ENCODE assay signal across 9 cellular contexts in genomic region chr1:3623441-3624150, GRCh38. TPM values are rescaled to one million over a fixed set of nuclear protein-coding genes. Genes with fewer than 3 reads are reported as not detected.
DNase-seq lines count a peak whose midpoint lies in the region; ATAC-seq, FAIRE-seq and TF ChIP-seq lines count a peak whose summit lies in the region.
"Had no signal": no experiment of that assay in that cellular context is flagged by ENCODE, and none has a peak within 500 bp of the region (broad histone marks: within the 10 kb centered on the region; RNA-seq: fewer than 3 reads in every experiment).

No MANE protein-coding gene starts in this region.

- H3K27me3 Mint-ChIP-seq in activated CD4-positive, alpha-beta T cell treated with anti-CD3 and anti-CD28 coated beads, Interleukin-2, amount 10 ng/mL, durations not matched to agents 24 days and 14 days, result peaks cover 5% of the 10 kb centered on the region

- H3K4me1 Mint-ChIP-seq in activated CD4-positive, alpha-beta T cell treated with anti-CD3 and anti-CD28 coated beads, Interleukin-2, amount 10 ng/mL, durations not matched to agents 24 days and 14 days, result peaks cover 29% of the 10 kb centered on the region

- peaks cover 10 to 27% of the 10 kb centered on the region in 2 experiments; a peak in 4 of 5 replicates for H3K4me1 ChIP-seq in K562 (replicated peaks in 1 of 2; ENCODE audit: control insufficient read depth in 2 of 2, insufficient read depth in 2 of 2, low read length in 2 of 2)
- peaks cover 0 to 28% (median 5%) of the 10 kb centered on the region in 4 donors for H3K4me1 ChIP-seq in right lobe of liver
- peaks cover 15% of the 10 kb centered on the region for H3K4me1 ChIP-seq in thymus (ENCODE audit: control insufficient read depth, insufficient read depth, low read length)

- H4K20me1 ChIP-seq in K562 (replicated peaks; ENCODE audit: control insufficient read depth, insufficient read depth, low read length), result peaks cover 8% of the 10 kb centered on the region; the same call in 1 of the 2 replicates

- TF ChIP-seq RAD21 in K562 (CRISPR knock-in tag; conservative IDR thresholded peaks at IDR 0.05 in 1 of 2, IDR thresholded peaks at IDR 0.05 in 1 of 2), result no peak

- H2AFZ ChIP-seq in K562 (ENCODE audit: low read depth, low read length), result peak overlapping the region; percentile 97

- H3K4me2 ChIP-seq in K562 (ENCODE audit: insufficient read depth, low read length), result peak overlapping the region; percentile 92

- BruUV-seq in K562 (replicated peaks; lab: Mats Ljungman, UMichigan), result no TSS peak

- H3K36me3 Mint-ChIP-seq in activated CD4-positive, alpha-beta T cell treated with anti-CD3 and anti-CD28 coated beads, Interleukin-2, amount 10 ng/mL, durations not matched to agents 24 days and 14 days (ENCODE audit: low read depth), result no peaks in the 10 kb centered on the region

- peak overlapping the region; percentile 70 for H3K27ac Mint-ChIP-seq in activated CD4-positive, alpha-beta T cell treated with anti-CD3 and anti-CD28 coated beads, Interleukin-2, amount 10 ng/mL, durations not matched to agents 24 days and 14 days

- TF ChIP-seq POLR2A in K562 (conservative IDR thresholded peaks at IDR 0.05), result no peak
- TF ChIP-seq POLR2A in right lobe of liver (IDR thresholded peaks at IDR 0.05), result no peak

- 10% methylated on average over 21 of the region's 21 CpGs for WGBS in K562 (ENCODE audit: insufficient coverage, low coverage, missing lambda C conversion rate)
- WGBS in right lobe of liver (ENCODE audit: insufficient coverage, low coverage, low lambda C conversion rate, missing lambda C conversion rate), result 30% methylated on average over 19 of the region's 21 CpGs
- 54% methylated on average over 21 of the region's 21 CpGs for WGBS in thymus

- H3K27ac ChIP-seq in K562 (ENCODE audit: extremely low read depth, low read depth, low read length) (no peak overlapping the region), right lobe of liver (no peak overlapping the region), thymus (ENCODE audit: low read depth) (no peak overlapping the region)

- CTCF ChIA-PET in K562 (lab: Yijun Ruan, JAX; ENCODE audit: low intra/inter-chr PET ratio), result interaction anchor here (0.7 kb wide), 1 partner anchor 134 kb away, joined by 3 read pairs; no protein-coding TSS in a partner anchor

- H3K9me3 ChIP-seq in K562 (replicated peaks; ENCODE audit: control insufficient read depth, insufficient read depth, low read depth, low read length), result no peaks in the 10 kb centered on the region
- H3K9me3 ChIP-seq in right lobe of liver, result no peaks in the 10 kb centered on the region
- H3K9me3 ChIP-seq in thymus (ENCODE audit: control insufficient read depth), result no peaks in the 10 kb centered on the region

- peak overlapping the region in 1 of 2 experiments; percentile 91; a peak in 2 of 4 replicates for H3K9ac ChIP-seq in K562 (ENCODE audit: insufficient read depth in 1 of 2, low read depth in 2 of 2, low read length in 2 of 2)

- no peak for DNase-seq in activated CD4-positive, alpha-beta T cell treated with anti-CD3 and anti-CD28 coated beads, Interleukin-2, amount 10 ng/mL, durations not matched to agents 24 days and 14 days
- no peak for DNase-seq in activated CD4-positive, alpha-beta T cell treated with anti-CD3 and anti-CD28 coated beads, Interleukin-2, amount 50 U/mL, for 1 hour
- DNase-seq in K562 (ENCODE audit: extremely low read depth in 1 of 4, low spot score in 3 of 4) (no peak), right lobe of liver (no peak), COR-L47 (lab: John Stamatoyannopoulos, UW) (no peak), iPS-NIHi7 (ENCODE audit: extremely low spot score) (no peak)
- DNase-seq: NCI-H510A treated with DMSO at 0.1 percent for 48 hours had no signal

- peak overlapping the region; percentile 94 for H3K4me3 Mint-ChIP-seq in activated CD4-positive, alpha-beta T cell treated with anti-CD3 and anti-CD28 coated beads, Interleukin-2, amount 10 ng/mL, durations not matched to agents 24 days and 14 days

- ATAC-seq in K562 (no peak), right lobe of liver (no peak), HG02938 (IDR thresholded peaks at IDR 0.05; ENCODE audit: unreplicated experiment) (no peak)

- H3K9me3 Mint-ChIP-seq in activated CD4-positive, alpha-beta T cell treated with anti-CD3 and anti-CD28 coated beads, Interleukin-2, amount 10 ng/mL, durations not matched to agents 24 days and 14 days, result no peaks in the 10 kb centered on the region

- TF ChIP-seq CTCF in K562 (IDR thresholded peaks at IDR 0.05 in 2 of 3, conservative IDR thresholded peaks at IDR 0.05 in 1 of 3; ENCODE audit: insufficient read depth in 2 of 3, low read depth in 1 of 3, low read length in 3 of 3) (no peak), right lobe of liver (IDR thresholded peaks at IDR 0.05) (no peak)

- no peaks in the 10 kb centered on the region for H3K79me2 ChIP-seq in K562 (ENCODE audit: control insufficient read depth, insufficient read depth, low read length)

- TF ChIP-seq EP300 in K562 (IDR thresholded peaks at IDR 0.05; ENCODE audit: low read length), result no peak

- H3K27me3 ChIP-seq in K562 (ENCODE audit: control insufficient read depth in 2 of 2, insufficient read depth in 2 of 2, low read length in 2 of 2) (peaks cover 5 to 25% of the 10 kb centered on the region in 2 experiments; a peak in 4 of 5 replicates), right lobe of liver (no peaks in the 10 kb centered on the region), thymus (ENCODE audit: control insufficient read depth, insufficient read depth) (no peaks in the 10 kb centered on the region)

- intact Hi-C loops in activated CD4-positive, alpha-beta T cell treated with anti-CD3 and anti-CD28 coated beads, Interleukin-2, amount 10 ng/mL, durations not matched to agents 24 days and 14 days (cut with micrococcal nuclease), result loop anchor here (1.0 to 10.0 kb wide), 5 partner anchors 27 to 1209 kb away; partner anchors contain the start of genes ARHGEF16, PEX10, SMIM1 and WRAP73
- intact Hi-C loops in K562 (cut with micrococcal nuclease), result no loop called here
- intact Hi-C loops in right lobe of liver (cut with DNase I), result no loop called here

- H3K4me3 ChIP-seq in K562, result peak overlapping the region; percentile 95
- peak overlapping the region; percentile 89 to 99 (median 96) for H3K4me3 ChIP-seq in right lobe of liver
- peak overlapping the region; percentile 87 for H3K4me3 ChIP-seq in thymus (ENCODE audit: low read length)

- POLR2A ChIA-PET in K562 (lab: Yijun Ruan, JAX), result interaction anchor here (0.6 to 0.7 kb wide), 2 partner anchors 25 to 171 kb away, joined by 4 read pairs; no protein-coding TSS in a partner anchor

- no peaks in the 10 kb centered on the region for H3K9me1 ChIP-seq in K562 (ENCODE audit: control insufficient read depth, insufficient read depth, low read length)

- in situ Hi-C loops in K562 (cut with MboI), result loop anchor here (5.0 kb wide), 1 partner anchor 181 kb away; no protein-coding TSS in a partner anchor

- no peak for FAIRE-seq in K562 (lab: Jason Lieb, UNC)

- H3K36me3 ChIP-seq in K562 (ENCODE audit: control insufficient read depth, insufficient read depth, low read length) (peaks cover 13% of the 10 kb centered on the region; the same call in 1 of the 3 replicates), right lobe of liver (peaks cover 0 to 22% (median 14%) of the 10 kb centered on the region in 4 donors), thymus (ENCODE audit: control insufficient read depth, insufficient read depth) (peaks cover 15% of the 10 kb centered on the region)

RNA-seq across cellular contexts. Expression of gene TPRG1L, which starts 1.2 kb away (rescaled TPM):
- total RNA-seq in activated CD4-positive, alpha-beta T cell treated with anti-CD3 and anti-CD28 coated beads, Interleukin-2, amount 10 ng/mL, durations not matched to agents 24 days and 14 days, result 8.6 and 9.7 TPM in 2 replicates
- 5.9 and 9.5 TPM in 2 replicates for total RNA-seq in K562 (2011; cell fraction: chromatin; rRNA removed; ENCODE audit: low replicate concordance)
- total RNA-seq in K562 (2011; cell fraction: nucleolus; rRNA removed), result 7.4 and 8.7 TPM in 2 replicates
- total RNA-seq in K562 (2011; cell fraction: nucleoplasm; rRNA removed), result 7.7 and 9.1 TPM in 2 replicates
- total RNA-seq in K562 (2014; rRNA removed), result 4.6 and 5.1 TPM in 2 replicates
- total RNA-seq in K562 (2014; rRNA removed; fragmentation: Illumina TruSeq; extraction: Trizol), result 5.0 and 5.2 TPM in 2 replicates
- 5.7 and 6.2 TPM in 2 replicates for total RNA-seq in K562 (2015; rRNA removed; fragmentation: Illumina TruSeq; extraction: Trizol)
- 8.4 and 8.9 TPM in 2 replicates for total RNA-seq in K562 (2021)
- 9.9 and 11.0 TPM in 2 replicates for polyA plus RNA-seq in K562 (2011; rRNA removed)
- polyA plus RNA-seq in K562 (2011; cell fraction: cytosol; rRNA removed), result 10.9 and 11.7 TPM in 2 replicates
- polyA plus RNA-seq in K562 (2011; cell fraction: nucleus; rRNA removed), result 6.1 and 6.5 TPM in 2 replicates
- 9.3 and 18.8 TPM in 2 replicates for polyA plus RNA-seq in K562 (2012)
- 9.7 and 10.0 TPM in 2 replicates for polyA plus RNA-seq in K562 (2014; fragmentation: Illumina TruSeq; extraction: Trizol)
- polyA plus RNA-seq in K562 (2014; fragmentation: Nextera tagmentation; extraction: Ambion mirVana), result 1 to 10 TPM; 1.6 to 1.9 TPM
- 6.8 and 7.1 TPM in 2 replicates for polyA plus RNA-seq in K562 (2014; rRNA removed)
- 5.7 and 7.5 TPM in 2 replicates for polyA minus RNA-seq in K562 (2011; rRNA and poly(A)+ RNA removed)
- polyA minus RNA-seq in K562 (2011; cell fraction: cytosol; rRNA and poly(A)+ RNA removed), result 5.6 and 7.6 TPM in 2 replicates
- polyA minus RNA-seq in K562 (2011; cell fraction: nucleus; rRNA and poly(A)+ RNA removed), result 2.2 and 3.7 TPM in 2 replicates
- 10 to 100 TPM; 42.5 to 54.6 (median 53.4) TPM for total RNA-seq in right lobe of liver
- 37.1 TPM for polyA plus RNA-seq in thymus

RNA-seq across cellular contexts. Expression of gene MEGF6, which starts 12.3 kb away (rescaled TPM):
- 1.7 and 2.1 TPM in 2 replicates for total RNA-seq in activated CD4-positive, alpha-beta T cell treated with anti-CD3 and anti-CD28 coated beads, Interleukin-2, amount 10 ng/mL, durations not matched to agents 24 days and 14 days
- 0.90 and 2.1 TPM in 2 replicates for total RNA-seq in K562 (2011; cell fraction: chromatin; rRNA removed; ENCODE audit: low replicate concordance)
- 1.6 and 1.8 TPM in 2 replicates for total RNA-seq in K562 (2011; cell fraction: nucleolus; rRNA removed)
- total RNA-seq in K562 (2011; cell fraction: nucleoplasm; rRNA removed), result 0.73 and 0.99 TPM in 2 replicates
- 0.04 and 0.32 TPM in 2 replicates for total RNA-seq in K562 (2014; rRNA removed)
- total RNA-seq in K562 (2014; rRNA removed; fragmentation: Illumina TruSeq; extraction: Trizol), result not detected in 2 replicates
- 0.11 and 0.14 TPM in 2 replicates for total RNA-seq in K562 (2015; rRNA removed; fragmentation: Illumina TruSeq; extraction: Trizol)
- total RNA-seq in K562 (2021), result 0.40 and 1.7 TPM in 2 replicates
- polyA plus RNA-seq in K562 (2011; rRNA removed), result 0.03 and 0.16 TPM in 2 replicates
- 0.03 and 0.10 TPM in 2 replicates for polyA plus RNA-seq in K562 (2011; cell fraction: cytosol; rRNA removed)
- polyA plus RNA-seq in K562 (2011; cell fraction: nucleus; rRNA removed), result 1.3 and 1.8 TPM in 2 replicates
- 0.51 and 14.3 TPM in 2 replicates for polyA plus RNA-seq in K562 (2012)
- 0.04 and 0.24 TPM in 2 replicates for polyA plus RNA-seq in K562 (2014; fragmentation: Illumina TruSeq; extraction: Trizol)
- not detected for polyA plus RNA-seq in K562 (2014; fragmentation: Nextera tagmentation; extraction: Ambion mirVana)
- polyA plus RNA-seq in K562 (2014; rRNA removed), result 0.25 and 0.65 TPM in 2 replicates
- polyA minus RNA-seq in K562 (2011; rRNA and poly(A)+ RNA removed), result not detected in 2 replicates
- polyA minus RNA-seq in K562 (2011; cell fraction: cytosol; rRNA and poly(A)+ RNA removed), result not detected in 2 replicates
- polyA minus RNA-seq in K562 (2011; cell fraction: nucleus; rRNA and poly(A)+ RNA removed), result 0.27 and 0.67 TPM in 2 replicates
- 1 to 10 TPM; 2.2 to 9.6 (median 4.4) TPM for total RNA-seq in right lobe of liver
- 35.2 TPM for polyA plus RNA-seq in thymus

RNA-seq across cellular contexts. Expression of gene WRAP73, which starts 26.3 kb away (rescaled TPM):
- total RNA-seq in activated CD4-positive, alpha-beta T cell treated with anti-CD3 and anti-CD28 coated beads, Interleukin-2, amount 10 ng/mL, durations not matched to agents 24 days and 14 days, result 41.3 and 44.7 TPM in 2 replicates
- total RNA-seq in K562 (2011; cell fraction: chromatin; rRNA removed; ENCODE audit: low replicate concordance), result 77.5 and 153 TPM in 2 replicates
- 74.2 and 75.4 TPM in 2 replicates for total RNA-seq in K562 (2011; cell fraction: nucleolus; rRNA removed)
- total RNA-seq in K562 (2011; cell fraction: nucleoplasm; rRNA removed), result 71.3 and 71.5 TPM in 2 replicates
- 30.1 and 39.3 TPM in 2 replicates for total RNA-seq in K562 (2014; rRNA removed)
- 11.0 and 14.7 TPM in 2 replicates for total RNA-seq in K562 (2014; rRNA removed; fragmentation: Illumina TruSeq; extraction: Trizol)
- 21.3 and 22.1 TPM in 2 replicates for total RNA-seq in K562 (2015; rRNA removed; fragmentation: Illumina TruSeq; extraction: Trizol)
- total RNA-seq in K562 (2021), result 30.9 and 34.7 TPM in 2 replicates
- 47.1 and 54.8 TPM in 2 replicates for polyA plus RNA-seq in K562 (2011; rRNA removed)
- polyA plus RNA-seq in K562 (2011; cell fraction: cytosol; rRNA removed), result 66.9 and 81.5 TPM in 2 replicates
- polyA plus RNA-seq in K562 (2011; cell fraction: nucleus; rRNA removed), result 139 and 154 TPM in 2 replicates
- polyA plus RNA-seq in K562 (2012), result 30.5 and 35.0 TPM in 2 replicates
- 32.5 and 40.4 TPM in 2 replicates for polyA plus RNA-seq in K562 (2014; fragmentation: Illumina TruSeq; extraction: Trizol)
- 1 to 10 TPM; 4.3 to 4.7 TPM for polyA plus RNA-seq in K562 (2014; fragmentation: Nextera tagmentation; extraction: Ambion mirVana)
- 51.8 and 55.9 TPM in 2 replicates for polyA plus RNA-seq in K562 (2014; rRNA removed)
- 14.7 and 17.8 TPM in 2 replicates for polyA minus RNA-seq in K562 (2011; rRNA and poly(A)+ RNA removed)
- 18.6 and 19.5 TPM in 2 replicates for polyA minus RNA-seq in K562 (2011; cell fraction: cytosol; rRNA and poly(A)+ RNA removed)
- 38.8 and 57.4 TPM in 2 replicates for polyA minus RNA-seq in K562 (2011; cell fraction: nucleus; rRNA and poly(A)+ RNA removed)
- 1 to 10 TPM; 5.6 to 9.1 (median 7.1) TPM for total RNA-seq in right lobe of liver
- polyA plus RNA-seq in thymus, result 25.9 TPM

RNA-seq across cellular contexts. Expression of gene TP73, which starts 28.7 kb away (rescaled TPM):
- total RNA-seq in activated CD4-positive, alpha-beta T cell treated with anti-CD3 and anti-CD28 coated beads, Interleukin-2, amount 10 ng/mL, durations not matched to agents 24 days and 14 days, result 1.3 and 1.4 TPM in 2 replicates
- total RNA-seq in K562 (2011; cell fraction: chromatin; rRNA removed; ENCODE audit: low replicate concordance), result 4.9 and 25.6 TPM in 2 replicates
- 10.5 and 13.5 TPM in 2 replicates for total RNA-seq in K562 (2011; cell fraction: nucleolus; rRNA removed)
- total RNA-seq in K562 (2011; cell fraction: nucleoplasm; rRNA removed), result 6.2 and 6.6 TPM in 2 replicates
- total RNA-seq in K562 (2014; rRNA removed), result 0.49 and 0.50 TPM in 2 replicates
- total RNA-seq in K562 (2014; rRNA removed; fragmentation: Illumina TruSeq; extraction: Trizol), result 0.07 and 0.10 TPM in 2 replicates
- 0.40 and 0.41 TPM in 2 replicates for total RNA-seq in K562 (2015; rRNA removed; fragmentation: Illumina TruSeq; extraction: Trizol)
- 1.3 and 1.6 TPM in 2 replicates for total RNA-seq in K562 (2021)
- polyA plus RNA-seq in K562 (2011; rRNA removed), result 0.72 and 1.1 TPM in 2 replicates
- 0.46 and 1.4 TPM in 2 replicates for polyA plus RNA-seq in K562 (2011; cell fraction: cytosol; rRNA removed)
- polyA plus RNA-seq in K562 (2011; cell fraction: nucleus; rRNA removed), result 5.8 and 13.3 TPM in 2 replicates
- polyA plus RNA-seq in K562 (2012), result 0.87 and 0.90 TPM in 2 replicates
- polyA plus RNA-seq in K562 (2014; fragmentation: Illumina TruSeq; extraction: Trizol), result 0.12 and 0.73 TPM in 2 replicates
- polyA plus RNA-seq in K562 (2014; fragmentation: Nextera tagmentation; extraction: Ambion mirVana), result not detected
- 0.38 and 1.1 TPM in 2 replicates for polyA plus RNA-seq in K562 (2014; rRNA removed)
- polyA minus RNA-seq in K562 (2011; rRNA and poly(A)+ RNA removed), result 0.78 and 2.1 TPM in 2 replicates
- 1.8 and 2.2 TPM in 2 replicates for polyA minus RNA-seq in K562 (2011; cell fraction: cytosol; rRNA and poly(A)+ RNA removed)
- polyA minus RNA-seq in K562 (2011; cell fraction: nucleus; rRNA and poly(A)+ RNA removed), result 5.8 and 11.8 TPM in 2 replicates
- total RNA-seq in right lobe of liver, result 1 to 10 TPM in 2 of 6 experiments, under 1 TPM in 4; 0.05 to 2.3 (median 0.32) TPM
- polyA plus RNA-seq in thymus, result 2.9 TPM
